12 cellular contexts compared by ENCODE assay signal in genomic region chr22:41000941-41001721, GRCh38.
"Had no signal": no experiment of that assay in that cellular context is flagged by ENCODE, and none has a peak within 500 bp of the region (broad histone marks: within the 10 kb centered on the region; RNA-seq: fewer than 3 reads in every experiment).

No MANE protein-coding gene starts in this region.

- H3K4me3 ChIP-seq: colonic mucosa, heart left ventricle, spleen, upper lobe of left lung had no signal

- DNase-seq: activated CD4-positive, alpha-beta T cell treated with anti-CD3 and anti-CD28 coated beads for 4 hours; activated naive CD4-positive, alpha-beta T cell treated with Interleukin-2 at 50 U/mL for 16 hours; colonic mucosa; heart left ventricle; right cardiac atrium; spleen; stimulated activated CD4-positive, alpha-beta T cell treated with anti-CD3 and anti-CD28 coated beads, Interleukin-1b, Interleukin-23, amount 100 ng/mL, for 48 hours; stimulated activated naive B cell treated with anti-CD40 and anti-IgM and Interleukin-4, amounts not matched to agents 10 μg/mL and 1 μg/mL and 100 μg/mL, for 72 hours; upper lobe of left lung had no signal

- H3K36me3 Mint-ChIP-seq: memory B cell; stimulated activated naive B cell treated with anti-CD40 and anti-IgM and Interleukin-4, amounts not matched to agents 10 μg/mL and 1 μg/mL and 100 μg/mL, for 72 hours had no signal

- H3K27ac Mint-ChIP-seq: memory B cell; stimulated activated naive B cell treated with anti-CD40 and anti-IgM and Interleukin-4, amounts not matched to agents 10 μg/mL and 1 μg/mL and 100 μg/mL, for 72 hours; T-helper 1 cell treated with Interleukin-12 subunit alpha and Interleukin-12 subunit beta and Interleukin-4 antibody, amounts not matched to agents 30 μg/mL and 1 μg/mL, for 36 hours had no signal

- H3K4me3 Mint-ChIP-seq: memory B cell; stimulated activated naive B cell treated with anti-CD40 and anti-IgM and Interleukin-4, amounts not matched to agents 10 μg/mL and 1 μg/mL and 100 μg/mL, for 72 hours; T-helper 1 cell treated with Interleukin-12 subunit alpha and Interleukin-12 subunit beta and Interleukin-4 antibody, amounts not matched to agents 30 μg/mL and 1 μg/mL, for 36 hours had no signal

- H3K27ac ChIP-seq: colonic mucosa, heart left ventricle, spleen, upper lobe of left lung had no signal

- ATAC-seq: heart left ventricle; left lobe of liver; right cardiac atrium; stimulated activated naive B cell treated with anti-CD40 and anti-IgM and Interleukin-4, amounts not matched to agents 10 μg/mL and 1 μg/mL and 100 μg/mL, for 72 hours had no signal

- H3K36me3 ChIP-seq: colonic mucosa, heart left ventricle, spleen, upper lobe of left lung had no signal

- H3K4me1 Mint-ChIP-seq: memory B cell; stimulated activated naive B cell treated with anti-CD40 and anti-IgM and Interleukin-4, amounts not matched to agents 10 μg/mL and 1 μg/mL and 100 μg/mL, for 72 hours had no signal

- H3K4me1 ChIP-seq: colonic mucosa, heart left ventricle, spleen, upper lobe of left lung had no signal

- H3K9me3 ChIP-seq: colonic mucosa, spleen, upper lobe of left lung had no signal

- H3K27me3 ChIP-seq: colonic mucosa, heart left ventricle, spleen, upper lobe of left lung had no signal

- H3K9me3 Mint-ChIP-seq: memory B cell; T-helper 1 cell treated with Interleukin-12 subunit alpha and Interleukin-12 subunit beta and Interleukin-4 antibody, amounts not matched to agents 30 μg/mL and 1 μg/mL, for 36 hours had no signal

- H3K27me3 Mint-ChIP-seq: memory B cell; stimulated activated naive B cell treated with anti-CD40 and anti-IgM and Interleukin-4, amounts not matched to agents 10 μg/mL and 1 μg/mL and 100 μg/mL, for 72 hours had no signal
